1 cellular context compared by ENCODE assay signal in the genomic region with DNA sequence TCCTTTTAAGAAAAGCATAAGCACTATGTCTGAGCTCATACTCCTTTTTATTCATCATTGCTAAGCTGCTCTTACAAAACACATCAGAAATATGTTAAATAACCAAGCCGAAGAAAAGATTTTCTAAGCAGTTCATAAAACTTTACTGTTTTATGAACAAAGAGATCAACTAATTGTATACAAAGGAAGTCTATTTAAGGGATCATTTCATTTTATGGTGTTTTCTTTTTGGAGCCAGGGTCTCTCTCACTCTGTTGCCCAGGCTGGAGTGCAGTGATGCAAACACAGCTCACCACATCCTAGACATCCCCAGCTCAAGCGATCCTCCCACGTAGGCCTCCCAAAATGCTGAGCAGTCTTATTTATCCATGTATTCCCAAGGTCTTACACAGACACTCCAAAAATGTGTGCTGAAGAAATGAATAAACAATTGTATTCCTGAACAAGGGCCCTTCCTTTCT.
TF ChIP-seq lines count a peak whose summit lies in the region.

No MANE protein-coding gene starts in this region.

TF ChIP-seq in WTC11, 78 proteins besides CTCF, POLR2A, EP300 and RAD21 (continued from another document):
- TF ChIP-seq, protein P1, sequence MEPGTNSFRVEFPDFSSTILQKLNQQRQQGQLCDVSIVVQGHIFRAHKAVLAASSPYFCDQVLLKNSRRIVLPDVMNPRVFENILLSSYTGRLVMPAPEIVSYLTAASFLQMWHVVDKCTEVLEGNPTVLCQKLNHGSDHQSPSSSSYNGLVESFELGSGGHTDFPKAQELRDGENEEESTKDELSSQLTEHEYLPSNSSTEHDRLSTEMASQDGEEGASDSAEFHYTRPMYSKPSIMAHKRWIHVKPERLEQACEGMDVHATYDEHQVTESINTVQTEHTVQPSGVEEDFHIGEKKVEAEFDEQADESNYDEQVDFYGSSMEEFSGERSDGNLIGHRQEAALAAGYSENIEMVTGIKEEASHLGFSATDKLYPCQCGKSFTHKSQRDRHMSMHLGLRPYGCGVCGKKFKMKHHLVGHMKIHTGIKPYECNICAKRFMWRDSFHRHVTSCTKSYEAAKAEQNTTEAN (CRISPR knock-in tag; IDR thresholded peaks at IDR 0.05), result no peak
- TF ChIP-seq SMAD3 (CRISPR knock-in tag; IDR thresholded peaks at IDR 0.05; ENCODE audit: borderline replicate concordance), result no peak
- TF ChIP-seq, protein P2, sequence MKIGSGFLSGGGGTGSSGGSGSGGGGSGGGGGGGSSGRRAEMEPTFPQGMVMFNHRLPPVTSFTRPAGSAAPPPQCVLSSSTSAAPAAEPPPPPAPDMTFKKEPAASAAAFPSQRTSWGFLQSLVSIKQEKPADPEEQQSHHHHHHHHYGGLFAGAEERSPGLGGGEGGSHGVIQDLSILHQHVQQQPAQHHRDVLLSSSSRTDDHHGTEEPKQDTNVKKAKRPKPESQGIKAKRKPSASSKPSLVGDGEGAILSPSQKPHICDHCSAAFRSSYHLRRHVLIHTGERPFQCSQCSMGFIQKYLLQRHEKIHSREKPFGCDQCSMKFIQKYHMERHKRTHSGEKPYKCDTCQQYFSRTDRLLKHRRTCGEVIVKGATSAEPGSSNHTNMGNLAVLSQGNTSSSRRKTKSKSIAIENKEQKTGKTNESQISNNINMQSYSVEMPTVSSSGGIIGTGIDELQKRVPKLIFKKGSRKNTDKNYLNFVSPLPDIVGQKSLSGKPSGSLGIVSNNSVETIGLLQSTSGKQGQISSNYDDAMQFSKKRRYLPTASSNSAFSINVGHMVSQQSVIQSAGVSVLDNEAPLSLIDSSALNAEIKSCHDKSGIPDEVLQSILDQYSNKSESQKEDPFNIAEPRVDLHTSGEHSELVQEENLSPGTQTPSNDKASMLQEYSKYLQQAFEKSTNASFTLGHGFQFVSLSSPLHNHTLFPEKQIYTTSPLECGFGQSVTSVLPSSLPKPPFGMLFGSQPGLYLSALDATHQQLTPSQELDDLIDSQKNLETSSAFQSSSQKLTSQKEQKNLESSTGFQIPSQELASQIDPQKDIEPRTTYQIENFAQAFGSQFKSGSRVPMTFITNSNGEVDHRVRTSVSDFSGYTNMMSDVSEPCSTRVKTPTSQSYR (CRISPR knock-in tag; IDR thresholded peaks at IDR 0.05), result no peak
- TF ChIP-seq, protein P3, sequence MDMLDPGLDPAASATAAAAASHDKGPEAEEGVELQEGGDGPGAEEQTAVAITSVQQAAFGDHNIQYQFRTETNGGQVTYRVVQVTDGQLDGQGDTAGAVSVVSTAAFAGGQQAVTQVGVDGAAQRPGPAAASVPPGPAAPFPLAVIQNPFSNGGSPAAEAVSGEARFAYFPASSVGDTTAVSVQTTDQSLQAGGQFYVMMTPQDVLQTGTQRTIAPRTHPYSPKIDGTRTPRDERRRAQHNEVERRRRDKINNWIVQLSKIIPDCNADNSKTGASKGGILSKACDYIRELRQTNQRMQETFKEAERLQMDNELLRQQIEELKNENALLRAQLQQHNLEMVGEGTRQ (CRISPR knock-in tag; IDR thresholded peaks at IDR 0.05), result no peak
- TF ChIP-seq, protein P4, sequence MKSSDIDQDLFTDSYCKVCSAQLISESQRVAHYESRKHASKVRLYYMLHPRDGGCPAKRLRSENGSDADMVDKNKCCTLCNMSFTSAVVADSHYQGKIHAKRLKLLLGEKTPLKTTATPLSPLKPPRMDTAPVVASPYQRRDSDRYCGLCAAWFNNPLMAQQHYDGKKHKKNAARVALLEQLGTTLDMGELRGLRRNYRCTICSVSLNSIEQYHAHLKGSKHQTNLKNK (CRISPR knock-in tag; IDR thresholded peaks at IDR 0.05), result no peak
TF ChIP-seq in WTC11: peak in this region for 0.
